ENCODE assay signal across 14 cellular contexts in the genomic region with DNA sequence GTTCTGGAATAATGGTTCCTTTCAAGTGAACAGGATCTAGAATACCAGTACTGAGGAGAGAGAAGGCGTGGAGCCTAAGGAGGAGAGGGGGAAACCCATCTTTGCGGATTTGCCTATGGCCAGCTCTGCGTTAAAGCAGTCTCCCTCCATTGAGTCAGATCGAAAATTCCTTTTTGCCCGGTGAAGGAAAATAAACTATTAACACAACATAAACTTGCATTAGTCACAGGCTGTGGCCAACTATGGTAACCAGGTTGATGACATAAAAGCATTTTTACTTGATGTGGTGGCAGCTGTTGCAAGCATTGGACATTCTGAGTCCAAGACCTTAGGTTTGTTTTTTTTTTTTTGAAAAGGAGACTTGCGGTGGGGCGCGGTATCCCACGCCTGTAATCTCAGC. TPM values are rescaled to one million over a fixed set of nuclear protein-coding genes. Genes with fewer than 3 reads are reported as not detected.
DNase-seq lines count a peak whose midpoint lies in the region; ATAC-seq, FAIRE-seq and TF ChIP-seq lines count a peak whose summit lies in the region.
"Had no signal": no experiment of that assay in that cellular context is flagged by ENCODE, and none has a peak within 500 bp of the region (broad histone marks: within the 10 kb centered on the region; RNA-seq: fewer than 3 reads in every experiment).

No MANE protein-coding gene starts in this region.

- POLR2A ChIA-PET in A549 (lab: Yijun Ruan, JAX) = interaction anchor here (0.6 to 1.4 kb wide), 2 partner anchors 9 to 85 kb away, joined by 4 to 5 read pairs; partner anchors contain the start of gene LDAF1

- FAIRE-seq in A549 (lab: Jason Lieb, UNC) = no peak

- TF ChIP-seq POLR2A in A549 (IDR thresholded peaks at IDR 0.05; ENCODE audit: low read length) = no peak

- CTCF ChIA-PET in A549 (lab: Yijun Ruan, JAX) = interaction anchor here (1.1 to 3.1 kb wide), 4 partner anchors 11 to 133 kb away, joined by 4 to 17 read pairs (median 12); no protein-coding TSS in a partner anchor

- no peak for TF ChIP-seq EP300 in A549 (IDR thresholded peaks at IDR 0.05)

- H3K4me3 ChIP-seq in A549 = no peak overlapping the region
- H3K4me3 ChIP-seq in fibroblast of pulmonary artery (replicated peaks; ENCODE audit: low read depth, low read length) = no peak overlapping the region
- H3K4me3 ChIP-seq: gastrocnemius medialis had no signal

- peak overlapping the region in 1 of 2 experiments; percentile 30; a peak in 1 of 6 replicates for H3K27ac ChIP-seq in A549
- H3K27ac ChIP-seq: gastrocnemius medialis had no signal

- H3K4me2 ChIP-seq in A549 = peak overlapping the region; percentile 14; the same call in 2 of the 3 replicates

- ATAC-seq in A549 (peak; percentile 48 to 80; a peak in 5 of 6 replicates), HG02610 (IDR thresholded peaks at IDR 0.05; ENCODE audit: unreplicated experiment) (no peak), GM21737 (IDR thresholded peaks at IDR 0.05; ENCODE audit: unreplicated experiment) (no peak), GM21423 (IDR thresholded peaks at IDR 0.05; ENCODE audit: unreplicated experiment) (no peak)
- ATAC-seq: gastrocnemius medialis had no signal

- H3K4me1 ChIP-seq in A549 = peaks cover 24% of the 10 kb centered on the region; the same call in 2 of the 3 replicates

- TF ChIP-seq CTCF in A549 (IDR thresholded peaks at IDR 0.05) = no peak
- TF ChIP-seq CTCF in fibroblast of pulmonary artery (IDR thresholded peaks at IDR 0.05; ENCODE audit: low read length, missing control alignments) = no peak

- 61% methylated on average over 9 of the region's 9 CpGs for WGBS in A549 (ENCODE audit: missing lambda C conversion rate)

- DNase-seq in A549 (ENCODE audit: low read depth in 1 of 2, low spot score in 1 of 2) (peak; percentile 39 to 62), H4 (ENCODE audit: low spot score) (peak; percentile 96), SW 1271 (lab: John Stamatoyannopoulos, UW) (peak; percentile 8 to 24), fibroblast of pulmonary artery (ENCODE audit: low read depth) (peak; percentile 45), SKM-1 treated with dmso at 0.1 percent for 144 hours (lab: John Stamatoyannopoulos, UW; ENCODE audit: unreplicated experiment) (no peak)
- DNase-seq: C1 segment of cervical spinal cord, gastrocnemius medialis, NCI-H1436 treated with DMSO at 0.1 percent for 48 hours, NCI-H774 had no signal

- H3K9me3 ChIP-seq in A549 = no peaks in the 10 kb centered on the region
- H3K9me3 ChIP-seq: gastrocnemius medialis had no signal

- no peak for TF ChIP-seq RAD21 in A549 (conservative IDR thresholded peaks at IDR 0.05 in 1 of 2, IDR thresholded peaks at IDR 0.05 in 1 of 2)

TF ChIP-seq in A549, 52 proteins besides CTCF, POLR2A, EP300 and RAD21:
- TF ChIP-seq FOSL2 (IDR thresholded peaks at IDR 0.05) (no peak), FOSL2 (CRISPR knock-in tag; IDR thresholded peaks at IDR 0.05) (0 out of 2 replicates have a peak, but pooled peaks have one; percentile 10), CEBPB (IDR thresholded peaks at IDR 0.05) (0 out of 4 replicates have a peak, but pooled peaks of 1 of the 2 experiments have one; percentile 4), CBX8 (IDR thresholded peaks at IDR 0.05) (no peak), ZC3H11A (IDR thresholded peaks at IDR 0.05) (no peak), GATA3 (IDR thresholded peaks at IDR 0.05; ENCODE audit: borderline replicate concordance) (no peak)
TF ChIP-seq in A549: peak in this region for 2.

RNA-seq across cellular contexts. Expression of gene LDAF1, which starts 8.9 kb away (rescaled TPM):
- 14.4 and 16.2 TPM in 2 replicates for polyA plus RNA-seq in A549 (2011; rRNA removed)
- 5.5 and 9.0 TPM in 2 replicates for polyA plus RNA-seq in A549 (2012; cell fraction: cytosol; rRNA removed)
- polyA plus RNA-seq in A549 (2012; cell fraction: nucleus; rRNA removed) = 2.2 and 3.7 TPM in 2 replicates
- 12.9 to 16.2 TPM (median 13.8 TPM) in 3 replicates for polyA plus RNA-seq in A549 (2017; fragmentation: RNase III; extraction: RNeasy Plus Mini Kit Qiagen cat#74134 plus additional on column Dnase treatment)
- polyA minus RNA-seq in A549 (2011; rRNA and poly(A)+ RNA removed) = 21.0 and 26.2 TPM in 2 replicates
- 14.8 and 18.0 TPM in 2 replicates for total RNA-seq in H4 (2014; rRNA removed; shearing (Covaris generic))

RNA-seq across cellular contexts. Expression of gene DNAH3, which starts 16.7 kb away (rescaled TPM):
- polyA plus RNA-seq in A549 (2011; rRNA removed) (0.70 and 0.81 TPM in 2 replicates), A549 (2017; fragmentation: RNase III; extraction: RNeasy Plus Mini Kit Qiagen cat#74134 plus additional on column Dnase treatment) (0.26 to 0.51 TPM (median 0.37 TPM) in 3 replicates)
- polyA plus RNA-seq in A549 (2012; cell fraction: cytosol; rRNA removed) = 0.09 and 0.10 TPM in 2 replicates
- polyA plus RNA-seq in A549 (2012; cell fraction: nucleus; rRNA removed) = 0.10 and 0.32 TPM in 2 replicates
- 0.79 and 1.0 TPM in 2 replicates for polyA minus RNA-seq in A549 (2011; rRNA and poly(A)+ RNA removed)
- total RNA-seq in H4 (2014; rRNA removed; shearing (Covaris generic)) = 0.12 and 0.17 TPM in 2 replicates

RNA-seq across cellular contexts. Expression of gene ZP2, which starts 44.0 kb away (rescaled TPM):
- polyA plus RNA-seq in A549 (2011; rRNA removed) (not detected in 2 replicates), A549 (2017; fragmentation: RNase III; extraction: RNeasy Plus Mini Kit Qiagen cat#74134 plus additional on column Dnase treatment) (not detected in 3 replicates)
- not detected in 2 replicates for polyA plus RNA-seq in A549 (2012; cell fraction: cytosol; rRNA removed)
- not detected in 2 replicates for polyA plus RNA-seq in A549 (2012; cell fraction: nucleus; rRNA removed)
- not detected in 2 replicates for polyA minus RNA-seq in A549 (2011; rRNA and poly(A)+ RNA removed)
- total RNA-seq in H4 (2014; rRNA removed; shearing (Covaris generic)) = not detected in 2 replicates
- total RNA-seq: activated T-helper 2 cell treated with anti-CD3 and anti-CD28 coated beads, Interferon-gamma antibody, Interleukin-2, Interleukin-4, amounts not matched to agents 10 μg/mL and 5 μg/mL and 100 μg/mL, durations not matched to agents 14 hours and 24 hours and 36 hours; gastrocnemius medialis; ureter had no signal

Comparison
In these comparisons a context has a peak if more than half of its experiments do, and no peak if none do; other contexts are left out.
1. ATAC-seq: peak in A549 (2 of 2); none in HG02610 (single experiment), GM21737 (single experiment) and GM21423 (single experiment).